ENCODE assay signal across 14 cellular contexts in the genomic region with DNA sequence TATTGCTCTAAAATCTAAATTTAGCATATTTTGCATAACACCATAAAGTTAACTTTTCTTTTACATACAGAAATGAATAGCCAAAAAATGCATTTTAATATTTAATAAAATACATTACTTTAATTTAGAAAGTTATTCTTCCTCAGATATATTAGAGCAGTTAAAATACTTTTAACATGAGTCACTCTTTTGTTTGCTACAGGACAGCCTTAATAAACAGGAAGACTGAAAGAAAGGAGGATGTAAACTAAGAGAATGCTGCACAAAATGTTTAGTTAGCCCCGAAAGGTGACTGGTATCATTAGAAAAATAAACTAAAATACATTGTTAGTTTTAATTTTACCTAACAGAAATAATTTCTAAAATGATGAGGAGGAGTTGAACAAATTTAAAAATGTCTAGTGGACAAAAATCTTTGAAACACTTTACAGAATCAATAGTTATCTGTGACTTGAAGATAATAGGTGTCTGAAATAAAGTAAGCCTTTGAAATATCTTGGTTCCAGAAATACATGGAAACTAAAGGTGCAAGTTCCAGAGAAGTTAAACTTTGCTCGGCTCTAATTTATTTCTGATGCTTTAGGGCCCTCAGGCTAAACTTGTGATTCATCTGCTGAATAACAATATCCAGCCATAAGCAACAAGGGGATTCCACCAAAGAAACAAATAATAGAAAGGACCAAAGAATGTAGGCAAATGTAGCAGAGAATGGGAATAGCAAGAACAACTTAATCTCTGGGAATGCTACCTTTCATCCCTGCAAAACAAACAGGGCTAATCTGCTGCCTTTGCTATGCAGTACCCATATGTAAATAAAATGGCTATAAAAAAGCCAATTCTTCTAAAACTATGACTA.
A peak's percentile ranks its signal among the peaks of the same experiment; 100 is the strongest.
DNase-seq lines count a peak whose midpoint lies in the region; ATAC-seq, FAIRE-seq and TF ChIP-seq lines count a peak whose summit lies in the region.
"Had no signal": no experiment of that assay in that cellular context is flagged by ENCODE, and none has a peak within 500 bp of the region (broad histone marks: within the 10 kb centered on the region; RNA-seq: fewer than 3 reads in every experiment).

No MANE protein-coding gene starts in this region.

- no peaks in the 10 kb centered on the region for H3K27me3 ChIP-seq in breast epithelium

- intact Hi-C loops in MCF 10A (cut with micrococcal nuclease) (no loop called here), breast epithelium (cut with DNase I; ENCODE audit: low total_unique reads) (no loop called here), Right ventricle myocardium superior (cut with DNase I) (no loop called here)

- DNase-seq in MCF 10A (ENCODE audit: unreplicated experiment) = peak; percentile 63
- DNase-seq in breast epithelium (ENCODE audit: low spot score in 2 of 2) = no peak
- DNase-seq in WTC11 (ENCODE audit: low spot score) = no peak
- peak; percentile 8 for DNase-seq in fibroblast of the conjunctiva (ENCODE audit: low read depth)
- DNase-seq in urothelium cell line (ENCODE audit: low spot score) = peak; percentile 13
- no peak for DNase-seq in NCI-H526 (lab: John Stamatoyannopoulos, UW)
- no peak for DNase-seq in NK-92 treated with Interleukin-12 subunit alpha and Interleukin-12 subunit beta, amount 100 ng/mL, for 24 hours (lab: John Stamatoyannopoulos, UW)
- no peak for DNase-seq in Right ventricle myocardium superior
- DNase-seq: activated T-cell treated with anti-CD3 and anti-CD28 coated beads, Interleukin-2, amount 50 U/mL, for 1 hour; cerebellar nuclear complex; NCI-H2029; occipital lobe; stimulated activated CD4-positive, alpha-beta T cell treated with anti-CD3 and anti-CD28 coated beads, Interleukin-4, amount 100 ng/mL, for 24 hours; substantia nigra had no signal

- no peaks in the 10 kb centered on the region for H3K4me1 ChIP-seq in breast epithelium

- TF ChIP-seq CTCF in MCF 10A (IDR thresholded peaks at IDR 0.05; ENCODE audit: unreplicated experiment) (no peak), breast epithelium (IDR thresholded peaks at IDR 0.05) (no peak), WTC11 (IDR thresholded peaks at IDR 0.05) (no peak)

- H3K27ac ChIP-seq in breast epithelium = no peak overlapping the region

- FAIRE-seq in urothelium cell line (lab: Jason Lieb, UNC) = no peak

- H3K27ac Mint-ChIP-seq in MCF 10A (ENCODE audit: low read depth, unreplicated experiment) (no peak overlapping the region), WTC11 (peak overlapping the region; percentile 28; the same call in 1 of the 2 replicates)

- no peak overlapping the region for H3K4me3 ChIP-seq in breast epithelium

- no peak; the same call in 1 of the 2 replicates for ATAC-seq in WTC11
- no peak for ATAC-seq in Right ventricle myocardium superior (ENCODE audit: poor library complexity)

- CTCF ChIA-PET in MCF 10A (lab: Yijun Ruan, JAX) (no interaction called here), WTC11 (lab: Charles Lee) (no interaction called here)

- H3K9me3 ChIP-seq in breast epithelium = no peaks in the 10 kb centered on the region

- POLR2A ChIA-PET in MCF 10A (lab: Yijun Ruan, JAX) = no interaction called here
- POLR2A ChIA-PET in WTC11 (lab: Charles Lee) = no interaction called here

- H3K4me3 Mint-ChIP-seq in MCF 10A (ENCODE audit: unreplicated experiment) (no peak overlapping the region), WTC11 (peak overlapping the region; percentile 38)

- BruUV-seq in MCF 10A (replicated peaks; lab: Mats Ljungman, UMichigan) = no TSS peak

- H3K27me3 Mint-ChIP-seq in MCF 10A (ENCODE audit: insufficient read depth, unreplicated experiment) (no peaks in the 10 kb centered on the region), WTC11 (ENCODE audit: low read depth) (peaks cover 13% of the 10 kb centered on the region)

- peaks cover 10% of the 10 kb centered on the region for H3K4me1 Mint-ChIP-seq in MCF 10A (ENCODE audit: insufficient read depth, unreplicated experiment)
- H3K4me1 Mint-ChIP-seq in WTC11 = peaks cover 62% of the 10 kb centered on the region

- peaks cover 41% of the 10 kb centered on the region for H3K36me3 Mint-ChIP-seq in MCF 10A (ENCODE audit: insufficient read depth, unreplicated experiment)
- peaks cover 11% of the 10 kb centered on the region for H3K36me3 Mint-ChIP-seq in WTC11

- H3K36me3 ChIP-seq in breast epithelium = peaks cover 4% of the 10 kb centered on the region

- TF ChIP-seq POLR2A in breast epithelium (IDR thresholded peaks at IDR 0.05) = no peak

- no peaks in the 10 kb centered on the region for H3K9me3 Mint-ChIP-seq in MCF 10A (ENCODE audit: unreplicated experiment)
- no peaks in the 10 kb centered on the region for H3K9me3 Mint-ChIP-seq in WTC11

TF ChIP-seq in WTC11, 78 proteins besides CTCF, POLR2A, EP300 and RAD21:
- TF ChIP-seq ZNF263 (CRISPR knock-in tag; IDR thresholded peaks at IDR 0.05; ENCODE audit: low read depth) (no peak), ZNF232 (CRISPR knock-in tag; IDR thresholded peaks at IDR 0.05) (no peak), JAZF1 (CRISPR knock-in tag; IDR thresholded peaks at IDR 0.05) (no peak)
- TF ChIP-seq, protein P1, sequence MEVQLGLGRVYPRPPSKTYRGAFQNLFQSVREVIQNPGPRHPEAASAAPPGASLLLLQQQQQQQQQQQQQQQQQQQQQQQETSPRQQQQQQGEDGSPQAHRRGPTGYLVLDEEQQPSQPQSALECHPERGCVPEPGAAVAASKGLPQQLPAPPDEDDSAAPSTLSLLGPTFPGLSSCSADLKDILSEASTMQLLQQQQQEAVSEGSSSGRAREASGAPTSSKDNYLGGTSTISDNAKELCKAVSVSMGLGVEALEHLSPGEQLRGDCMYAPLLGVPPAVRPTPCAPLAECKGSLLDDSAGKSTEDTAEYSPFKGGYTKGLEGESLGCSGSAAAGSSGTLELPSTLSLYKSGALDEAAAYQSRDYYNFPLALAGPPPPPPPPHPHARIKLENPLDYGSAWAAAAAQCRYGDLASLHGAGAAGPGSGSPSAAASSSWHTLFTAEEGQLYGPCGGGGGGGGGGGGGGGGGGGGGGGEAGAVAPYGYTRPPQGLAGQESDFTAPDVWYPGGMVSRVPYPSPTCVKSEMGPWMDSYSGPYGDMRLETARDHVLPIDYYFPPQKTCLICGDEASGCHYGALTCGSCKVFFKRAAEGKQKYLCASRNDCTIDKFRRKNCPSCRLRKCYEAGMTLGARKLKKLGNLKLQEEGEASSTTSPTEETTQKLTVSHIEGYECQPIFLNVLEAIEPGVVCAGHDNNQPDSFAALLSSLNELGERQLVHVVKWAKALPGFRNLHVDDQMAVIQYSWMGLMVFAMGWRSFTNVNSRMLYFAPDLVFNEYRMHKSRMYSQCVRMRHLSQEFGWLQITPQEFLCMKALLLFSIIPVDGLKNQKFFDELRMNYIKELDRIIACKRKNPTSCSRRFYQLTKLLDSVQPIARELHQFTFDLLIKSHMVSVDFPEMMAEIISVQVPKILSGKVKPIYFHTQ (CRISPR knock-in tag; IDR thresholded peaks at IDR 0.05) = no peak

Comparison
In these comparisons a context has a peak if more than half of its experiments do, and no peak if none do; other contexts are left out.
1. DNase-seq: peak in MCF 10A (single experiment), fibroblast of the conjunctiva (single experiment) and urothelium cell line (single experiment); none in breast epithelium (0 of 2), WTC11 (single experiment), NCI-H526 (0 of 2), NK-92 treated with Interleukin-12 subunit alpha and Interleukin-12 subunit beta, amount 100 ng/mL, for 24 hours (single experiment) and Right ventricle myocardium superior (single experiment).